1 cellular context compared by ENCODE assay signal in the genomic region with DNA sequence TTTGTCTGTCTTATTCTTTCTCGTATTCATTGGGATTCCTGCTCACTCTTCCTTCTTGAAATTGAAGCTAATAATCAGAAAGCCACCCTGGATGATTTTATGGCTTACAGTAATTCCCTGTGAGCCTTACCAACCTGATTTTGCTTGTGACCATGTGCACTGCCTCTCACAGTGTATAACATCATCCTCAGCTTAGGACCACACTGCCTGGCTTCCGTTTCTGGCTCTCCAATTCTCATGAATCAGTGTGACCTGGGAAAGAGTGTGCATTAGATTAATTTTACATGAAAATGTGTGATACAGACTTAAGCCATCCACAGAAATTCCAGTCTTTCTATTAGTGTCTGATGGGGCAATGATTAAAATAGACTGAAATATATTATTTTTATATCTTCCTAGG.
TF ChIP-seq lines count a peak whose summit lies in the region.

No MANE protein-coding gene starts in this region.

TF ChIP-seq in IMR-90, 13 proteins besides CTCF, POLR2A, EP300 and RAD21 (continued from another document):
- TF ChIP-seq, protein P1, sequence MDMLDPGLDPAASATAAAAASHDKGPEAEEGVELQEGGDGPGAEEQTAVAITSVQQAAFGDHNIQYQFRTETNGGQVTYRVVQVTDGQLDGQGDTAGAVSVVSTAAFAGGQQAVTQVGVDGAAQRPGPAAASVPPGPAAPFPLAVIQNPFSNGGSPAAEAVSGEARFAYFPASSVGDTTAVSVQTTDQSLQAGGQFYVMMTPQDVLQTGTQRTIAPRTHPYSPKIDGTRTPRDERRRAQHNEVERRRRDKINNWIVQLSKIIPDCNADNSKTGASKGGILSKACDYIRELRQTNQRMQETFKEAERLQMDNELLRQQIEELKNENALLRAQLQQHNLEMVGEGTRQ (IDR thresholded peaks at IDR 0.05; ENCODE audit: low read depth, low read length) = no peak
- no peak for TF ChIP-seq MAFK (IDR thresholded peaks at IDR 0.05; ENCODE audit: low read depth, low read length)
- TF ChIP-seq BHLHE40 (IDR thresholded peaks at IDR 0.05; ENCODE audit: low read depth, low read length) = no peak
- no peak for TF ChIP-seq MAZ (IDR thresholded peaks at IDR 0.05; ENCODE audit: borderline replicate concordance, low read depth, low read length)
- no peak for TF ChIP-seq MXI1 (IDR thresholded peaks at IDR 0.05; ENCODE audit: borderline replicate concordance, low read depth, low read length)
- no peak for TF ChIP-seq SMC3 (IDR thresholded peaks at IDR 0.05; ENCODE audit: low read depth, low read length)
- no peak for TF ChIP-seq FOS (IDR thresholded peaks at IDR 0.05; ENCODE audit: low read depth, low read length)
- TF ChIP-seq RFX5 (IDR thresholded peaks at IDR 0.05; ENCODE audit: low read depth, low read length) = no peak
- TF ChIP-seq, protein P2, sequence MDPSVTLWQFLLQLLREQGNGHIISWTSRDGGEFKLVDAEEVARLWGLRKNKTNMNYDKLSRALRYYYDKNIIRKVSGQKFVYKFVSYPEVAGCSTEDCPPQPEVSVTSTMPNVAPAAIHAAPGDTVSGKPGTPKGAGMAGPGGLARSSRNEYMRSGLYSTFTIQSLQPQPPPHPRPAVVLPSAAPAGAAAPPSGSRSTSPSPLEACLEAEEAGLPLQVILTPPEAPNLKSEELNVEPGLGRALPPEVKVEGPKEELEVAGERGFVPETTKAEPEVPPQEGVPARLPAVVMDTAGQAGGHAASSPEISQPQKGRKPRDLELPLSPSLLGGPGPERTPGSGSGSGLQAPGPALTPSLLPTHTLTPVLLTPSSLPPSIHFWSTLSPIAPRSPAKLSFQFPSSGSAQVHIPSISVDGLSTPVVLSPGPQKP (IDR thresholded peaks at IDR 0.05; ENCODE audit: borderline replicate concordance, low read depth, low read length) = no peak
- TF ChIP-seq CEBPB (IDR thresholded peaks at IDR 0.05; ENCODE audit: low read depth, low read length) = no peak
TF ChIP-seq in IMR-90: peak in this region for 0.
